In the genomic region with DNA sequence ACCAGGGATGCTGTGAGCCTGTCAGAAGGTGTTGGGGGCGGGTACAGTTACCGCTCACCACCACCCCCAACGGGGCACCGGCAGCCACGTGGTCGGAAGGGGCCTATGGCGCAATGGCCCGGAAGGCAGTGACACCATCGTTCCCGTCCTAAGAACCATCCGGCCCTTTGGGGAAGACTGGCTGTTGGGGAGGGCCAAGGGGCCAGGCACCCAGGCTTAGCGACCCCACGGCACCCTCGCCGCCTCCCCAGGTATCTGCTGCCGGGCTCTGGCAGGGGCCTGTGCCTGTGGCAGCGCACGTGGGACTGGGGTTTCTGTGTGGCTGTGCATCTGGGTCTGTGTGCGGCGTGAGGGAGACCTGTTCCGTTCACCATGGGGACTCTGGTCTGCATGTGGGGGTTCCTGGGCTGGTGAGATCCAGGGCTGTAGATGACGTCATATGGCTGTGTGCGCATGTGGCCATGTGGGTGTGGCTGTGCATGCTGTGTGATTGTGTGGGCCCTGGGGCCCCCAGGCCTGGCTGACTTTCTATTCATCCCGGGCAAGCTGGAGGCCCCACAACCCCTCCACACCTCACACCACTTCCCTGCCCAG, we compare ENCODE assay signal across 8 cellular contexts. TPM values are rescaled to one million over a fixed set of nuclear protein-coding genes. Genes with fewer than 3 reads are reported as not detected.
A peak's percentile ranks its signal among the peaks of the same experiment; 100 is the strongest.
DNase-seq lines count a peak whose midpoint lies in the region; ATAC-seq and TF ChIP-seq lines count a peak whose summit lies in the region.

No MANE protein-coding gene starts in this region.

- ATAC-seq in HG02571 (IDR thresholded peaks at IDR 0.05; ENCODE audit: unreplicated experiment), result peak; percentile 52

- H3K9me3 ChIP-seq in OCI-LY7 (ENCODE audit: low read length) (no peaks in the 10 kb centered on the region), mononuclear cell (ENCODE audit: low read depth, low read length) (no peaks in the 10 kb centered on the region)

- H3K4me3 Mint-ChIP-seq in stimulated activated naive CD8-positive, alpha-beta T cell treated with anti-CD3 and anti-CD28 coated beads, Interleukin-15, Interleukin-2, amounts not matched to agents 100 ng/mL and 50 ng/mL, for 24 hours, result peak overlapping the region; percentile 89

- POLR2A ChIA-PET in OCI-LY7 (lab: Charles Lee), result no interaction called here

- peak; percentile 52 for TF ChIP-seq POLR2A in GM10847 (IDR thresholded peaks at IDR 0.05; ENCODE audit: extremely low read depth, insufficient read length)

- peaks cover 54% of the 10 kb centered on the region for H3K4me1 Mint-ChIP-seq in stimulated activated naive CD8-positive, alpha-beta T cell treated with anti-CD3 and anti-CD28 coated beads, Interleukin-15, Interleukin-2, amounts not matched to agents 100 ng/mL and 50 ng/mL, for 24 hours (ENCODE audit: low read depth)

- H3K4me1 ChIP-seq in OCI-LY7 (ENCODE audit: insufficient read depth, low read length, poor library complexity, severe bottlenecking), result peaks cover 20% of the 10 kb centered on the region
- peaks cover 95% of the 10 kb centered on the region for H3K4me1 ChIP-seq in mononuclear cell (ENCODE audit: insufficient read depth, low read length)

- H3K9me3 Mint-ChIP-seq in stimulated activated naive CD8-positive, alpha-beta T cell treated with anti-CD3 and anti-CD28 coated beads, Interleukin-15, Interleukin-2, amounts not matched to agents 100 ng/mL and 50 ng/mL, for 24 hours, result no peaks in the 10 kb centered on the region

- H3K9me2 ChIP-seq in OCI-LY7 (ENCODE audit: insufficient read depth, low read length), result no peaks in the 10 kb centered on the region

- intact Hi-C loops in OCI-LY7 (cut with micrococcal nuclease; ENCODE audit: unreplicated experiment), result no loop called here

- peak overlapping the region; percentile 98 for H3K27ac Mint-ChIP-seq in stimulated activated naive CD8-positive, alpha-beta T cell treated with anti-CD3 and anti-CD28 coated beads, Interleukin-15, Interleukin-2, amounts not matched to agents 100 ng/mL and 50 ng/mL, for 24 hours

- CTCF ChIA-PET in OCI-LY7 (lab: Charles Lee; ENCODE audit: unreplicated experiment), result no interaction called here

- no peak for TF ChIP-seq CTCF in OCI-LY7 (conservative IDR thresholded peaks at IDR 0.05; ENCODE audit: low read length)

- no peaks in the 10 kb centered on the region for H4K20me1 ChIP-seq in OCI-LY7 (ENCODE audit: insufficient read depth, low read length)

- no peaks in the 10 kb centered on the region for H3K27me3 ChIP-seq in mononuclear cell (ENCODE audit: insufficient read depth, low read length)

- H3K27ac ChIP-seq in OCI-LY7 (ENCODE audit: low read depth, low read length, poor library complexity, severe bottlenecking), result peak overlapping the region; percentile 48

- peaks cover 48% of the 10 kb centered on the region for H3K36me3 Mint-ChIP-seq in stimulated activated naive CD8-positive, alpha-beta T cell treated with anti-CD3 and anti-CD28 coated beads, Interleukin-15, Interleukin-2, amounts not matched to agents 100 ng/mL and 50 ng/mL, for 24 hours (ENCODE audit: low read depth)

- DNase-seq in OCI-LY7 (ENCODE audit: low spot score) (peak; percentile 90), activated gamma-delta T cell (lab: John Stamatoyannopoulos, UW) (peak; percentile 72), cortex of kidney (lab: John Stamatoyannopoulos, UW) (no peak), NCI-H2107 treated with DMSO at 0.1 percent for 48 hours (lab: John Stamatoyannopoulos, UW; ENCODE audit: unreplicated experiment) (no peak)

- H3K4me3 ChIP-seq in OCI-LY7 (ENCODE audit: low read depth, low read length, poor library complexity, severe bottlenecking) (peak overlapping the region; percentile 75), mononuclear cell (ENCODE audit: low read length) (peak overlapping the region; percentile 61)

- H2AFZ ChIP-seq in OCI-LY7 (ENCODE audit: low read length), result peak overlapping the region; percentile 60

- BruUV-seq in OCI-LY7 (replicated peaks; lab: Mats Ljungman, UMichigan), result no TSS peak

- no peaks in the 10 kb centered on the region; the same call in 1 of the 2 replicates for H3K36me3 ChIP-seq in OCI-LY7 (ENCODE audit: insufficient read depth, low read length)

- H3K27me3 Mint-ChIP-seq in stimulated activated naive CD8-positive, alpha-beta T cell treated with anti-CD3 and anti-CD28 coated beads, Interleukin-15, Interleukin-2, amounts not matched to agents 100 ng/mL and 50 ng/mL, for 24 hours, result no peaks in the 10 kb centered on the region

- H3K79me2 ChIP-seq in OCI-LY7 (ENCODE audit: insufficient read depth, low read depth, low read length), result no peaks in the 10 kb centered on the region; the same call in 1 of the 2 replicates

- H3K4me2 ChIP-seq in OCI-LY7 (ENCODE audit: low read length), result peak overlapping the region; percentile 89

RNA-seq across cellular contexts. Expression of a gene that starts 0.7 kb away (rescaled TPM):
- total RNA-seq in OCI-LY7 (2014; rRNA removed; shearing (Covaris generic)), result 0.18 TPM in 1 of 2 replicates, not detected in the other
- total RNA-seq in OCI-LY7 (2022), result 0.79 and 0.91 TPM in 2 replicates
- 240 TPM for total RNA-seq in mononuclear cell

RNA-seq across cellular contexts. Expression of a gene that starts 19.4 kb away (rescaled TPM):
- 0.06 TPM in 1 of 2 replicates, not detected in the other for total RNA-seq in OCI-LY7 (2014; rRNA removed; shearing (Covaris generic))
- total RNA-seq in OCI-LY7 (2022) (not detected in 2 replicates), mononuclear cell (4.2 TPM)

RNA-seq across cellular contexts. Expression of a gene that starts 23.4 kb away (rescaled TPM):
- total RNA-seq in OCI-LY7 (2014; rRNA removed; shearing (Covaris generic)), result 3.5 and 9.1 TPM in 2 replicates
- 4.3 and 4.5 TPM in 2 replicates for total RNA-seq in OCI-LY7 (2022)
- 4.6 TPM for total RNA-seq in mononuclear cell

Comparison
In these comparisons a context has a peak if more than half of its experiments do, and no peak if none do; other contexts are left out.
1. DNase-seq: peak in OCI-LY7 (single experiment) and activated gamma-delta T cell (single experiment); none in cortex of kidney (single experiment) and NCI-H2107 treated with DMSO at 0.1 percent for 48 hours (single experiment).
2. RNA of a gene that starts 0.7 kb away (total RNA-seq): 240 TPM in mononuclear cell (single experiment); 0.18 to 0.91 TPM in OCI-LY7; every median in the first group is over 100 times any median in the second.